1 cellular context compared by ENCODE assay signal in genomic region chr2:229921892-229922448, GRCh38.
TF ChIP-seq lines count a peak whose summit lies in the region.

Gene TRIP12 (minus strand): TSS chr2:229922009. CDS start chr2:229880079, 41,930 bp downstream.

TF ChIP-seq in HepG2, 621 proteins besides CTCF, POLR2A, EP300 and RAD21 (continued from another document and continues in another):
- TF ChIP-seq ZNF678 (CRISPR knock-in tag; IDR thresholded peaks at IDR 0.05), result no peak
- peak; percentile 67; the same call in 1 of the 2 replicates for TF ChIP-seq GATAD1 (CRISPR knock-in tag; IDR thresholded peaks at IDR 0.05)
- peak; percentile 60 for TF ChIP-seq POLR2AphosphoS5 (IDR thresholded peaks at IDR 0.05; ENCODE audit: low read depth, low read length)
- no peak for TF ChIP-seq ZFP62 (CRISPR knock-in tag; IDR thresholded peaks at IDR 0.05)
- no peak; the same call in 1 of the 2 replicates for TF ChIP-seq ZNF841 (CRISPR knock-in tag; IDR thresholded peaks at IDR 0.05; ENCODE audit: borderline replicate concordance)
- TF ChIP-seq, protein P1, sequence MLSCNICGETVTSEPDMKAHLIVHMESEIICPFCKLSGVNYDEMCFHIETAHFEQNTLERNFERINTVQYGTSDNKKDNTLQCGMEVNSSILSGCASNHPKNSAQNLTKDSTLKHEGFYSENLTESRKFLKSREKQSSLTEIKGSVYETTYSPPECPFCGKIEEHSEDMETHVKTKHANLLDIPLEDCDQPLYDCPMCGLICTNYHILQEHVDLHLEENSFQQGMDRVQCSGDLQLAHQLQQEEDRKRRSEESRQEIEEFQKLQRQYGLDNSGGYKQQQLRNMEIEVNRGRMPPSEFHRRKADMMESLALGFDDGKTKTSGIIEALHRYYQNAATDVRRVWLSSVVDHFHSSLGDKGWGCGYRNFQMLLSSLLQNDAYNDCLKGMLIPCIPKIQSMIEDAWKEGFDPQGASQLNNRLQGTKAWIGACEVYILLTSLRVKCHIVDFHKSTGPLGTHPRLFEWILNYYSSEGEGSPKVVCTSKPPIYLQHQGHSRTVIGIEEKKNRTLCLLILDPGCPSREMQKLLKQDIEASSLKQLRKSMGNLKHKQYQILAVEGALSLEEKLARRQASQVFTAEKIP (CRISPR knock-in tag; IDR thresholded peaks at IDR 0.05; ENCODE audit: borderline replicate concordance), result no peak
- TF ChIP-seq CCAR2 (optimal IDR thresholded peaks at IDR 0.05; ENCODE audit: low read depth, low read length), result no peak
- TF ChIP-seq HNRNPL (IDR thresholded peaks at IDR 0.05; ENCODE audit: low read depth, low read length), result 0 out of 2 replicates have a peak, but pooled peaks have one; percentile 33
- TF ChIP-seq ZSCAN31 (CRISPR knock-in tag; IDR thresholded peaks at IDR 0.05; ENCODE audit: low read depth), result no peak; the same call in 1 of the 2 replicates
- TF ChIP-seq, protein P2, sequence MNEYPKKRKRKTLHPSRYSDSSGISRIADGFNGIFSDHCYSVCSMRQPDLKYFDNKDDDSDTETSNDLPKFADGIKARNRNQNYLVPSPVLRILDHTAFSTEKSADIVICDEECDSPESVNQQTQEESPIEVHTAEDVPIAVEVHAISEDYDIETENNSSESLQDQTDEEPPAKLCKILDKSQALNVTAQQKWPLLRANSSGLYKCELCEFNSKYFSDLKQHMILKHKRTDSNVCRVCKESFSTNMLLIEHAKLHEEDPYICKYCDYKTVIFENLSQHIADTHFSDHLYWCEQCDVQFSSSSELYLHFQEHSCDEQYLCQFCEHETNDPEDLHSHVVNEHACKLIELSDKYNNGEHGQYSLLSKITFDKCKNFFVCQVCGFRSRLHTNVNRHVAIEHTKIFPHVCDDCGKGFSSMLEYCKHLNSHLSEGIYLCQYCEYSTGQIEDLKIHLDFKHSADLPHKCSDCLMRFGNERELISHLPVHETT (CRISPR knock-in tag; conservative IDR thresholded peaks at IDR 0.05), result peak; percentile 100
- peak; percentile 63; the same call in 1 of the 2 replicates for TF ChIP-seq SALL2 (CRISPR knock-in tag; IDR thresholded peaks at IDR 0.05)
- TF ChIP-seq ZMYM4 (CRISPR knock-in tag; IDR thresholded peaks at IDR 0.05), result peak; percentile 87
- no peak for TF ChIP-seq MAFF (IDR thresholded peaks at IDR 0.05; ENCODE audit: low read depth, low read length)
- TF ChIP-seq SMAD9 (CRISPR knock-in tag; IDR thresholded peaks at IDR 0.05), result no peak
- TF ChIP-seq FOXJ3 (CRISPR knock-in tag; IDR thresholded peaks at IDR 0.05; ENCODE audit: borderline replicate concordance), result 0 out of 2 replicates have a peak, but pooled peaks have one; percentile 9
- TF ChIP-seq GATAD2A (CRISPR knock-in tag; IDR thresholded peaks at IDR 0.05), result peak; percentile 73
- TF ChIP-seq HOXA7 (CRISPR knock-in tag; IDR thresholded peaks at IDR 0.05), result no peak
- TF ChIP-seq ZNF703 (CRISPR knock-in tag; IDR thresholded peaks at IDR 0.05; ENCODE audit: borderline replicate concordance), result no peak
- no peak for TF ChIP-seq ZBTB1 (CRISPR knock-in tag; IDR thresholded peaks at IDR 0.05; ENCODE audit: borderline replicate concordance)
- TF ChIP-seq ZNF431 (CRISPR knock-in tag; IDR thresholded peaks at IDR 0.05; ENCODE audit: borderline replicate concordance, low read depth), result peak; percentile 89
- no peak for TF ChIP-seq BHLHE40 (IDR thresholded peaks at IDR 0.05; ENCODE audit: low read length)
- TF ChIP-seq ZNF616 (CRISPR knock-in tag; IDR thresholded peaks at IDR 0.05; ENCODE audit: low read depth), result no peak
- no peak for TF ChIP-seq JUNB (CRISPR knock-in tag; IDR thresholded peaks at IDR 0.05; ENCODE audit: borderline replicate concordance)
- peak; percentile 58; the same call in 1 of the 2 replicates for TF ChIP-seq NCOR1 (IDR thresholded peaks at IDR 0.05; ENCODE audit: borderline replicate concordance, low read length)
- TF ChIP-seq RFXAP (CRISPR knock-in tag; IDR thresholded peaks at IDR 0.05; ENCODE audit: borderline replicate concordance), result peak; percentile 78
- TF ChIP-seq ZSCAN20 (CRISPR knock-in tag; IDR thresholded peaks at IDR 0.05; ENCODE audit: borderline replicate concordance), result no peak
- TF ChIP-seq SAFB2 (CRISPR knock-in tag; IDR thresholded peaks at IDR 0.05; ENCODE audit: borderline replicate concordance, low read depth), result no peak; the same call in 1 of the 2 replicates
- no peak for TF ChIP-seq ZNF101 (CRISPR knock-in tag; IDR thresholded peaks at IDR 0.05; ENCODE audit: borderline replicate concordance, low read depth)
- TF ChIP-seq KDM2A (CRISPR knock-in tag; IDR thresholded peaks at IDR 0.05; ENCODE audit: borderline replicate concordance, low read depth), result peak; percentile 84
- TF ChIP-seq ZNF564 (CRISPR knock-in tag; IDR thresholded peaks at IDR 0.05), result peak; percentile 55
- TF ChIP-seq, protein P3, sequence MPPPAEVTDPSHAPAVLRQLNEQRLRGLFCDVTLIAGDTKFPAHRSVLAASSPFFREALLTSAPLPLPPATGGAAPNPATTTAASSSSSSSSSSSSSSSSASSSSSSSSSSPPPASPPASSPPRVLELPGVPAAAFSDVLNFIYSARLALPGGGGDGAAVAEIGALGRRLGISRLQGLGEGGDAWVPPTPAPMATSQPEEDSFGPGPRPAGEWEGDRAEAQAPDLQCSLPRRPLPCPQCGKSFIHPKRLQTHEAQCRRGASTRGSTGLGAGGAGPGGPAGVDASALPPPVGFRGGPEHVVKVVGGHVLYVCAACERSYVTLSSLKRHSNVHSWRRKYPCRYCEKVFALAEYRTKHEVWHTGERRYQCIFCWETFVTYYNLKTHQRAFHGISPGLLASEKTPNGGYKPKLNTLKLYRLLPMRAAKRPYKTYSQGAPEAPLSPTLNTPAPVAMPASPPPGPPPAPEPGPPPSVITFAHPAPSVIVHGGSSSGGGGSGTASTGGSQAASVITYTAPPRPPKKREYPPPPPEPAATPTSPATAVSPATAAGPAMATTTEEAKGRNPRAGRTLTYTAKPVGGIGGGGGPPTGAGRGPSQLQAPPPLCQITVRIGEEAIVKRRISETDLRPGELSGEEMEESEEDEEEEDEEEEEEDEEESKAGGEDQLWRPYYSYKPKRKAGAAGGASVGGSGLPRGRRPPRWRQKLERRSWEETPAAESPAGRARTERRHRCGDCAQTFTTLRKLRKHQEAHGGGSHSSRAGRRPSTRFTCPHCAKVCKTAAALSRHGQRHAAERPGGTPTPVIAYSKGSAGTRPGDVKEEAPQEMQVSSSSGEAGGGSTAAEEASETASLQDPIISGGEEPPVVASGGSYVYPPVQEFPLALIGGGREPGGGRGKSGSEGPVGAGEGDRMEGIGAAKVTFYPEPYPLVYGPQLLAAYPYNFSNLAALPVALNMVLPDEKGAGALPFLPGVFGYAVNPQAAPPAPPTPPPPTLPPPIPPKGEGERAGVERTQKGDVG (CRISPR knock-in tag; IDR thresholded peaks at IDR 0.05; ENCODE audit: borderline replicate concordance), result no peak; the same call in 1 of the 2 replicates
- TF ChIP-seq PRMT3 (CRISPR knock-in tag; IDR thresholded peaks at IDR 0.05; ENCODE audit: borderline replicate concordance, low read depth), result no peak
- peak; percentile 99 for TF ChIP-seq TBX3 (IDR thresholded peaks at IDR 0.05; ENCODE audit: borderline replicate concordance)
- TF ChIP-seq HOXD1 (CRISPR knock-in tag; IDR thresholded peaks at IDR 0.05), result peak; percentile 75; the same call in 1 of the 2 replicates
- TF ChIP-seq ZBTB8A (CRISPR knock-in tag; IDR thresholded peaks at IDR 0.05; ENCODE audit: borderline replicate concordance, low read depth), result no peak
- no peak for TF ChIP-seq ARID2 (CRISPR knock-in tag; IDR thresholded peaks at IDR 0.05; ENCODE audit: borderline replicate concordance)
- TF ChIP-seq SP4 (CRISPR knock-in tag; IDR thresholded peaks at IDR 0.05), result peak; percentile 85
- no peak for TF ChIP-seq ZNF337 (CRISPR knock-in tag; IDR thresholded peaks at IDR 0.05; ENCODE audit: borderline replicate concordance, low read depth)
- TF ChIP-seq BCL6 (CRISPR knock-in tag; IDR thresholded peaks at IDR 0.05), result peak; percentile 68
- TF ChIP-seq MTA3 (CRISPR knock-in tag; IDR thresholded peaks at IDR 0.05), result no peak
- TF ChIP-seq, protein P4, sequence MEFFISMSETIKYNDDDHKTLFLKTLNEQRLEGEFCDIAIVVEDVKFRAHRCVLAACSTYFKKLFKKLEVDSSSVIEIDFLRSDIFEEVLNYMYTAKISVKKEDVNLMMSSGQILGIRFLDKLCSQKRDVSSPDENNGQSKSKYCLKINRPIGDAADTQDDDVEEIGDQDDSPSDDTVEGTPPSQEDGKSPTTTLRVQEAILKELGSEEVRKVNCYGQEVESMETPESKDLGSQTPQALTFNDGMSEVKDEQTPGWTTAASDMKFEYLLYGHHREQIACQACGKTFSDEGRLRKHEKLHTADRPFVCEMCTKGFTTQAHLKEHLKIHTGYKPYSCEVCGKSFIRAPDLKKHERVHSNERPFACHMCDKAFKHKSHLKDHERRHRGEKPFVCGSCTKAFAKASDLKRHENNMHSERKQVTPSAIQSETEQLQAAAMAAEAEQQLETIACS (CRISPR knock-in tag; IDR thresholded peaks at IDR 0.05), result peak; percentile 36; the same call in 1 of the 2 replicates
- no peak for TF ChIP-seq PCBP2 (optimal IDR thresholded peaks at IDR 0.05; ENCODE audit: low read depth, low read length, poor library complexity, severe bottlenecking)
- no peak for TF ChIP-seq NFE2L1 (CRISPR knock-in tag; IDR thresholded peaks at IDR 0.05; ENCODE audit: borderline replicate concordance)
- TF ChIP-seq DR1 (CRISPR knock-in tag; IDR thresholded peaks at IDR 0.05), result 0 out of 2 replicates have a peak, but pooled peaks have one; percentile 37
- TF ChIP-seq ZNF772 (CRISPR knock-in tag; IDR thresholded peaks at IDR 0.05), result peak; percentile 40; the same call in 1 of the 2 replicates
- peak; percentile 62; the same call in 1 of the 2 replicates for TF ChIP-seq ZNF782 (CRISPR knock-in tag; IDR thresholded peaks at IDR 0.05; ENCODE audit: borderline replicate concordance)
- TF ChIP-seq ZNF589 (CRISPR knock-in tag; conservative IDR thresholded peaks at IDR 0.05), result peak; percentile 77
- peak; percentile 67 for TF ChIP-seq KDM5B (CRISPR knock-in tag; IDR thresholded peaks at IDR 0.05; ENCODE audit: borderline replicate concordance)
- TF ChIP-seq MAFK (conservative IDR thresholded peaks at IDR 0.05 in 1 of 2, IDR thresholded peaks at IDR 0.05 in 1 of 2; ENCODE audit: low read length in 2 of 2), result no peak
- no peak for TF ChIP-seq KMT2A (CRISPR knock-in tag; IDR thresholded peaks at IDR 0.05)
- TF ChIP-seq ZMAT5 (CRISPR knock-in tag; IDR thresholded peaks at IDR 0.05; ENCODE audit: borderline replicate concordance, low read depth), result 0 out of 2 replicates have a peak, but pooled peaks have one; percentile 52
- TF ChIP-seq, protein P5, sequence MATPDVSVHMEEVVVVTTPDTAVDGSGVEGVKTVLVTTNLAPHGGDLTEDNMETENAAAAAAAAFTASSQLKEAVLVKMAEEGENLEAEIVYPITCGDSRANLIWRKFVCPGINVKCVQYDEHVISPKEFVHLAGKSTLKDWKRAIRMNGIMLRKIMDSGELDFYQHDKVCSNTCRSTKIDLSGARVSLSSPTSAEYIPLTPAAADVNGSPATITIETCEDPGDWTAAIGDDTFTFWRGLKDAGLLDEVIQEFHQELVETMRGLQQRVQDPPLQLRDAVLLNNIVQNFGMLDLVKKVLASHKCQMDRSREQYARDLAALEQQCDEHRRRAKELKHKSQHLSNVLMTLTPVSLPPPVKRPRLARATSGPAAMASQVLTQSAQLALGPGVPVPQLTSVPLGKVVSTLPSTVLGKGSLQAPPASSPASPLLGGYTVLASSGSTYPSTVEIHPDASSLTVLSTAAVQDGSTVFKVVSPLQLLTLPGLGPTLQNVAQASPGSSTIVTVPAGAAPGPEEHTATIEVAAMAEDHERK (CRISPR knock-in tag; IDR thresholded peaks at IDR 0.05; ENCODE audit: low read depth), result peak; percentile 38; the same call in 1 of the 2 replicates
- 0 out of 2 replicates have a peak, but pooled peaks have one; percentile 85 for TF ChIP-seq HOXA5 (CRISPR knock-in tag; IDR thresholded peaks at IDR 0.05)
- no peak for TF ChIP-seq RBM22 (optimal IDR thresholded peaks at IDR 0.05; ENCODE audit: low read length)
- TF ChIP-seq CBX1 (IDR thresholded peaks at IDR 0.05; ENCODE audit: low read depth), result peak; percentile 84
- no peak for TF ChIP-seq LCORL (IDR thresholded peaks at IDR 0.05)
- TF ChIP-seq LCORL (CRISPR knock-in tag; IDR thresholded peaks at IDR 0.05), result peak; percentile 59
- TF ChIP-seq HDAC6 (IDR thresholded peaks at IDR 0.05; ENCODE audit: low read depth, low read length), result no peak
- TF ChIP-seq, protein P6, sequence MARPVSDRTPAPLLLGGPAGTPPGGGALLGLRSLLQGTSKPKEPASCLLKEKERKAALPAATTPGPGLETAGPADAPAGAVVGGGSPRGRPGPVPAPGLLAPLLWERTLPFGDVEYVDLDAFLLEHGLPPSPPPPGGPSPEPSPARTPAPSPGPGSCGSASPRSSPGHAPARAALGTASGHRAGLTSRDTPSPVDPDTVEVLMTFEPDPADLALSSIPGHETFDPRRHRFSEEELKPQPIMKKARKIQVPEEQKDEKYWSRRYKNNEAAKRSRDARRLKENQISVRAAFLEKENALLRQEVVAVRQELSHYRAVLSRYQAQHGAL (CRISPR knock-in tag; IDR thresholded peaks at IDR 0.05; ENCODE audit: not compliant biosample characterization), result no peak
- TF ChIP-seq, protein P7, sequence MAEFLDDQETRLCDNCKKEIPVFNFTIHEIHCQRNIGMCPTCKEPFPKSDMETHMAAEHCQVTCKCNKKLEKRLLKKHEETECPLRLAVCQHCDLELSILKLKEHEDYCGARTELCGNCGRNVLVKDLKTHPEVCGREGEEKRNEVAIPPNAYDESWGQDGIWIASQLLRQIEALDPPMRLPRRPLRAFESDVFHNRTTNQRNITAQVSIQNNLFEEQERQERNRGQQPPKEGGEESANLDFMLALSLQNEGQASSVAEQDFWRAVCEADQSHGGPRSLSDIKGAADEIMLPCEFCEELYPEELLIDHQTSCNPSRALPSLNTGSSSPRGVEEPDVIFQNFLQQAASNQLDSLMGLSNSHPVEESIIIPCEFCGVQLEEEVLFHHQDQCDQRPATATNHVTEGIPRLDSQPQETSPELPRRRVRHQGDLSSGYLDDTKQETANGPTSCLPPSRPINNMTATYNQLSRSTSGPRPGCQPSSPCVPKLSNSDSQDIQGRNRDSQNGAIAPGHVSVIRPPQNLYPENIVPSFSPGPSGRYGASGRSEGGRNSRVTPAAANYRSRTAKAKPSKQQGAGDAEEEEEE (CRISPR knock-in tag; IDR thresholded peaks at IDR 0.05; ENCODE audit: borderline replicate concordance), result no peak; the same call in 1 of the 2 replicates
- TF ChIP-seq, protein P8, sequence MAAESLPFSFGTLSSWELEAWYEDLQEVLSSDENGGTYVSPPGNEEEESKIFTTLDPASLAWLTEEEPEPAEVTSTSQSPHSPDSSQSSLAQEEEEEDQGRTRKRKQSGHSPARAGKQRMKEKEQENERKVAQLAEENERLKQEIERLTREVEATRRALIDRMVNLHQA (CRISPR knock-in tag; IDR thresholded peaks at IDR 0.05), result no peak
- TF ChIP-seq MZF1 (CRISPR knock-in tag; IDR thresholded peaks at IDR 0.05; ENCODE audit: borderline replicate concordance), result no peak
- no peak for TF ChIP-seq KDM6A (CRISPR knock-in tag; IDR thresholded peaks at IDR 0.05; ENCODE audit: low read depth)
